In genomic region chr6:70903665-70904452, GRCh38 we compare ENCODE assay signal across 3 cellular contexts.
A peak's percentile ranks its signal among the peaks of the same experiment; 100 is the strongest.
TF ChIP-seq lines count a peak whose summit lies in the region.

No MANE protein-coding gene starts in this region.

TF ChIP-seq in HepG2, 621 proteins besides CTCF, POLR2A, EP300 and RAD21:
- TF ChIP-seq MAFF (IDR thresholded peaks at IDR 0.05; ENCODE audit: low read depth, low read length) (peak; percentile 45), DR1 (CRISPR knock-in tag; IDR thresholded peaks at IDR 0.05) (no peak), ZNF251 (CRISPR knock-in tag; IDR thresholded peaks at IDR 0.05) (no peak), MAFK (conservative IDR thresholded peaks at IDR 0.05 in 1 of 2, IDR thresholded peaks at IDR 0.05 in 1 of 2; ENCODE audit: low read length in 2 of 2) (peak; percentile 60 to 75), IRF9 (CRISPR knock-in tag; IDR thresholded peaks at IDR 0.05; ENCODE audit: borderline replicate concordance) (no peak), NR2F6 (IDR thresholded peaks at IDR 0.05) (0 out of 2 replicates have a peak, but pooled peaks have one; percentile 23), NR2F6 (CRISPR knock-in tag; IDR thresholded peaks at IDR 0.05) (no peak), NFE2L2 (IDR thresholded peaks at IDR 0.05; ENCODE audit: low read length) (peak; percentile 69), NPAS2 (CRISPR knock-in tag; IDR thresholded peaks at IDR 0.05; ENCODE audit: borderline replicate concordance) (no peak)

TF ChIP-seq in IMR-90, 13 proteins besides CTCF, POLR2A, EP300 and RAD21:
- TF ChIP-seq MAZ (IDR thresholded peaks at IDR 0.05; ENCODE audit: borderline replicate concordance, low read depth, low read length) = no peak
- TF ChIP-seq BHLHE40 (IDR thresholded peaks at IDR 0.05; ENCODE audit: low read depth, low read length) = no peak
- TF ChIP-seq RFX5 (IDR thresholded peaks at IDR 0.05; ENCODE audit: low read depth, low read length) = no peak
- TF ChIP-seq SMC3 (IDR thresholded peaks at IDR 0.05; ENCODE audit: low read depth, low read length) = no peak
- TF ChIP-seq NFE2L2 (IDR thresholded peaks at IDR 0.05; ENCODE audit: low read depth, low read length) = peak; percentile 39; the same call in 1 of the 2 replicates
- TF ChIP-seq ELK1 (IDR thresholded peaks at IDR 0.05; ENCODE audit: borderline replicate concordance, low read depth, low read length) = no peak
- peak; percentile 38; the same call in 1 of the 2 replicates for TF ChIP-seq MAFK (IDR thresholded peaks at IDR 0.05; ENCODE audit: low read depth, low read length)

TF ChIP-seq in K562, 482 proteins besides CTCF, POLR2A, EP300 and RAD21:
- TF ChIP-seq MAFG (tag; conservative IDR thresholded peaks at IDR 0.05) = peak; percentile 75
- no peak for TF ChIP-seq CHD2 (IDR thresholded peaks at IDR 0.05; ENCODE audit: low read depth, low read length)
- no peak for TF ChIP-seq ZNF311 (CRISPR knock-in tag; IDR thresholded peaks at IDR 0.05)
- TF ChIP-seq MAFF (IDR thresholded peaks at IDR 0.05; ENCODE audit: low read length) = peak; percentile 37; the same call in 1 of the 2 replicates
- TF ChIP-seq ZNF316 (IDR thresholded peaks at IDR 0.05) = peak; percentile 85
- TF ChIP-seq NFE2L1 (tag; IDR thresholded peaks at IDR 0.05; ENCODE audit: borderline replicate concordance, low read depth) = peak; percentile 52; the same call in 1 of the 2 replicates
- TF ChIP-seq C11orf30 (IDR thresholded peaks at IDR 0.05; ENCODE audit: low read depth) = peak; percentile 52
- TF ChIP-seq MLX (CRISPR knock-in tag; conservative IDR thresholded peaks at IDR 0.05) = no peak
- no peak for TF ChIP-seq NR2C2 (CRISPR knock-in tag; IDR thresholded peaks at IDR 0.05)
- peak; percentile 80 for TF ChIP-seq NR2C2 (tag; IDR thresholded peaks at IDR 0.05)
- TF ChIP-seq NR2C1 (IDR thresholded peaks at IDR 0.05) = peak; percentile 64
- TF ChIP-seq NR2C1 (tag; IDR thresholded peaks at IDR 0.05) = peak; percentile 76
TF ChIP-seq in K562: peak in this region for 7.
